In genomic region chr14:61927521-61927920, GRCh38 we compare ENCODE assay signal across 17 cellular contexts.
DNase-seq lines count a peak whose midpoint lies in the region; ATAC-seq lines count a peak whose summit lies in the region.
"Had no signal": no experiment of that assay in that cellular context is flagged by ENCODE, and none has a peak within 500 bp of the region (broad histone marks: within the 10 kb centered on the region; RNA-seq: fewer than 3 reads in every experiment).

No MANE protein-coding gene starts in this region.

- no CpG with 5 or more reads among the region's 2 CpGs for WGBS in mesendoderm (ENCODE audit: extremely low coverage, insufficient coverage, low lambda C conversion rate)

- H2BK15ac ChIP-seq in mesendoderm (replicated peaks; ENCODE audit: low read depth) = no peak overlapping the region

- H3K4me2 ChIP-seq in mesendoderm (ENCODE audit: low read length) = no peak overlapping the region
- H3K4me2 ChIP-seq: BLaER1 treated with 17β-estradiol and CSF1 and Interleukin-3, amounts not matched to agents 10 nM and 100 nM; KMS-11 had no signal

- H3K27ac ChIP-seq in mesendoderm (ENCODE audit: low read depth, low read length) = peak overlapping the region; percentile 27
- H3K27ac ChIP-seq: BLaER1 treated with 17β-estradiol and CSF1 and Interleukin-3, amounts not matched to agents 10 nM and 100 nM; KMS-11; Peyer's patch; right atrium auricular region; thoracic aorta had no signal

- no peak overlapping the region for H4K8ac ChIP-seq in mesendoderm (ENCODE audit: low read depth, low read length)

- no peaks in the 10 kb centered on the region for H3K36me3 ChIP-seq in mesendoderm (ENCODE audit: control insufficient read depth, insufficient read depth, low read length)
- H3K36me3 ChIP-seq: BLaER1 treated with 17β-estradiol and CSF1 and Interleukin-3, amounts not matched to agents 10 nM and 100 nM; HAP-1; Peyer's patch; right atrium auricular region; thoracic aorta had no signal

- no peak overlapping the region for H3K18ac ChIP-seq in mesendoderm (ENCODE audit: low read length)

- H3K79me1 ChIP-seq in mesendoderm (ENCODE audit: low read length) = no peaks in the 10 kb centered on the region

- ATAC-seq in sciatic nerve = no peak
- ATAC-seq: activated T-cell treated with anti-CD3 and anti-CD28 coated beads, Interleukin-2, amount 50 U/mL, for 72 hours had no signal

- H4K5ac ChIP-seq in mesendoderm (ENCODE audit: low read length) = no peak overlapping the region

- H2BK120ac ChIP-seq in mesendoderm (ENCODE audit: low read depth, low read length) = no peak overlapping the region

- H2BK5ac ChIP-seq in mesendoderm (ENCODE audit: low read length) = no peak overlapping the region

- no peaks in the 10 kb centered on the region for H3K27me3 ChIP-seq in mesendoderm (ENCODE audit: insufficient read depth, low read length, poor library complexity)
- H3K27me3 ChIP-seq: BLaER1 treated with 17β-estradiol and CSF1 and Interleukin-3, amounts not matched to agents 10 nM and 100 nM; Peyer's patch; right atrium auricular region had no signal

- peaks cover 10% of the 10 kb centered on the region for H3K4me1 ChIP-seq in mesendoderm (ENCODE audit: control insufficient read depth, low read depth, low read length)
- H3K4me1 ChIP-seq: BLaER1 treated with 17β-estradiol and CSF1 and Interleukin-3, amounts not matched to agents 10 nM and 100 nM; HAP-1; Peyer's patch; right atrium auricular region had no signal

- no peak overlapping the region for H3K56ac ChIP-seq in mesendoderm (ENCODE audit: low read length)

- no peak overlapping the region for H2AK5ac ChIP-seq in mesendoderm (ENCODE audit: low read length)

- no peaks in the 10 kb centered on the region for H3K79me2 ChIP-seq in mesendoderm (ENCODE audit: control insufficient read depth, insufficient read depth, low read length)

- no peak overlapping the region for H3K4me3 ChIP-seq in mesendoderm (ENCODE audit: low read length)
- H3K4me3 ChIP-seq: BLaER1 treated with 17β-estradiol and CSF1 and Interleukin-3, amounts not matched to agents 10 nM and 100 nM; HAP-1; lung; Peyer's patch; right atrium auricular region; thoracic aorta had no signal

- intact Hi-C loops in sciatic nerve (cut with DNase I) = no loop called here

- no peak overlapping the region for H3K9ac ChIP-seq in mesendoderm (ENCODE audit: low read length)
- H3K9ac ChIP-seq: BLaER1 treated with 17β-estradiol and CSF1 and Interleukin-3, amounts not matched to agents 10 nM and 100 nM; KMS-11 had no signal

- no peak overlapping the region for H3K23ac ChIP-seq in mesendoderm (ENCODE audit: low read length)

- peak; percentile 35 for DNase-seq in AG20443 (ENCODE audit: low spot score)
- DNase-seq in LHCN-M2 (ENCODE audit: low read depth) = peak; percentile 16
- peak; percentile 30 for DNase-seq in dedifferentiated amniotic fluid mesenchymal stem cell (ENCODE audit: extremely low spot score)
- DNase-seq in mesendoderm = peak; percentile 81
- DNase-seq in GDM1 (lab: John Stamatoyannopoulos, UW) = no peak
- DNase-seq in NCI-H1092 treated with DMSO at 0.1 percent for 48 hours (lab: John Stamatoyannopoulos, UW) = no peak
- no peak for DNase-seq in stimulated activated CD8-positive, alpha-beta memory T cell treated with anti-CD3 and anti-CD28 coated beads, Interleukin-4, amount 100 ng/mL, for 48 hours
- no peak for DNase-seq in sciatic nerve (ENCODE audit: low spot score)
- DNase-seq: activated T-cell treated with anti-CD3 and anti-CD28 coated beads, Interleukin-2, amount 50 U/mL, for 72 hours; cerebellar nuclear complex; Peyer's patch had no signal

- peak overlapping the region; percentile 1 for H3K4ac ChIP-seq in mesendoderm (ENCODE audit: low read depth, low read length)

Comparison
In these comparisons a context has a peak if more than half of its experiments do, and no peak if none do; other contexts are left out.
1. DNase-seq: peak in AG20443 (single experiment), LHCN-M2 (single experiment), dedifferentiated amniotic fluid mesenchymal stem cell (single experiment) and mesendoderm (single experiment); none in GDM1 (single experiment), NCI-H1092 treated with DMSO at 0.1 percent for 48 hours (single experiment), stimulated activated CD8-positive, alpha-beta memory T cell treated with anti-CD3 and anti-CD28 coated beads, Interleukin-4, amount 100 ng/mL, for 48 hours (single experiment) and sciatic nerve (single experiment).